In genomic region chr20:61872371-61872900, GRCh38 we compare ENCODE assay signal across 8 cellular contexts.
"Had no signal": no experiment of that assay in that cellular context is flagged by ENCODE, and none has a peak within 500 bp of the region (broad histone marks: within the 10 kb centered on the region; RNA-seq: fewer than 3 reads in every experiment).

No MANE protein-coding gene starts in this region.

- H2AFZ ChIP-seq: GM23248 had no signal

- H3K4me3 ChIP-seq: GM23248, HAP-1 had no signal

- H3K9me3 ChIP-seq: HAP-1 had no signal

- H3K36me3 ChIP-seq: HAP-1 had no signal

- H3K4me3 Mint-ChIP-seq: HFFc6 had no signal

- H3K27ac Mint-ChIP-seq: HFFc6 had no signal

- H3K4me1 ChIP-seq: HAP-1 had no signal

- ATAC-seq: HCT116 had no signal

- DNase-seq: GM23248, GOT3, H7, HFFc6, IMR-90 had no signal

- H3K9ac ChIP-seq: GM23248 had no signal

- H3K27ac ChIP-seq: GM23248, HL-60 had no signal
